In the genomic region with DNA sequence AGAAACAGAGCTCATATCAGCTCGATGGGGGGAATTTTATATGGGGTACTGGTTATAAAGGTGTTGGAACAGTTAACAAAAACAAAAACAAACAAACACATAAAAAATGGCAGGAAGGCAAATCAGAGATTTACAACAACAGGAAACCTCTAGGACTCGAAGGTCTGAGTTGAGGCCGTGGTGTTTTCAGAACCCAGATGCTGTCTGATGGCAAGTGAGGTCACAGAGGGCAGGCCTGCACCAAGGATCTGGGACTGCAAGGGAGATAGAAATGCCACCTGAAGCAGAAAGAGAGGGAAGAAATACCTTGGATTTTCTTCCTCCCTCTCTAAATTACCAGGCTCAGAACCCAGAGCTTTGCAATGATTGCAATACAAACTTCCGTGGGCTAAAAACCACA, we compare ENCODE assay signal across 18 cellular contexts.
DNase-seq lines count a peak whose midpoint lies in the region; ATAC-seq and TF ChIP-seq lines count a peak whose summit lies in the region.
"Had no signal": no experiment of that assay in that cellular context is flagged by ENCODE, and none has a peak within 500 bp of the region (broad histone marks: within the 10 kb centered on the region; RNA-seq: fewer than 3 reads in every experiment).

No MANE protein-coding gene starts in this region.

- no peak overlapping the region for H3K27ac Mint-ChIP-seq in CD8-positive, alpha-beta memory T cell
- H3K27ac Mint-ChIP-seq in mesothelial cell of epicardium = no peak overlapping the region
- H3K27ac Mint-ChIP-seq: type B pancreatic cell had no signal

- H3K4me3 Mint-ChIP-seq in CD8-positive, alpha-beta memory T cell = no peak overlapping the region
- H3K4me3 Mint-ChIP-seq in mesothelial cell of epicardium = no peak overlapping the region
- H3K4me3 Mint-ChIP-seq: type B pancreatic cell had no signal

- DNase-seq in RPMI8226 (peak; percentile 62), C1 segment of cervical spinal cord (lab: John Stamatoyannopoulos, UW) (no peak), HEK293T (ENCODE audit: extremely low spot score) (no peak), mesothelial cell of epicardium (ENCODE audit: low spot score in 2 of 2, unreplicated experiment in 2 of 2) (no peak)
- DNase-seq in CD8-positive, alpha-beta memory T cell = no peak
- DNase-seq: activated CD4-positive, CD25-positive, alpha-beta regulatory T cell; activated naive CD4-positive, alpha-beta T cell; EL; foreskin melanocyte; left lung; MV-4-11; NCI-H748 treated with DMSO at 0.1 percent for 48 hours; small intestine had no signal

- TF ChIP-seq POLR2A in GM18505 (IDR thresholded peaks at IDR 0.05; ENCODE audit: borderline replicate concordance, extremely low read depth, insufficient read depth, insufficient read length) = no peak

- H3K36me3 ChIP-seq in CD8-positive, alpha-beta memory T cell (ENCODE audit: insufficient read depth, low read length) = no peaks in the 10 kb centered on the region
- H3K36me3 ChIP-seq: ascending aorta, left lung had no signal

- H3K4me1 ChIP-seq in CD8-positive, alpha-beta memory T cell (ENCODE audit: insufficient read depth, low read length) = no peaks in the 10 kb centered on the region
- H3K4me1 ChIP-seq: ascending aorta, left lung had no signal

- no peaks in the 10 kb centered on the region for H3K4me1 Mint-ChIP-seq in CD8-positive, alpha-beta memory T cell
- no peaks in the 10 kb centered on the region for H3K4me1 Mint-ChIP-seq in mesothelial cell of epicardium

- POLR2A ChIA-PET in CD8-positive, alpha-beta memory T cell (lab: Charles Lee) = no interaction called here
- POLR2A ChIA-PET in HEK293T (lab: Yijun Ruan, JAX) = no interaction called here

- H3K36me3 Mint-ChIP-seq in CD8-positive, alpha-beta memory T cell = no peaks in the 10 kb centered on the region
- no peaks in the 10 kb centered on the region for H3K36me3 Mint-ChIP-seq in mesothelial cell of epicardium
- H3K36me3 Mint-ChIP-seq: type B pancreatic cell had no signal

- ATAC-seq in GM18505 (IDR thresholded peaks at IDR 0.05; ENCODE audit: unreplicated experiment) (peak; percentile 42), GM21390 (IDR thresholded peaks at IDR 0.05; ENCODE audit: unreplicated experiment) (peak; percentile 47), HG02981 (IDR thresholded peaks at IDR 0.05; ENCODE audit: unreplicated experiment) (peak; percentile 34)
- ATAC-seq: left lung had no signal

- TF ChIP-seq CTCF in mesothelial cell of epicardium (IDR thresholded peaks at IDR 0.05; ENCODE audit: unreplicated experiment) = no peak

- peaks cover 0 to 2% (median 0%) of the 10 kb centered on the region in 5 donors for H3K9me3 Mint-ChIP-seq in CD8-positive, alpha-beta memory T cell
- H3K9me3 Mint-ChIP-seq in mesothelial cell of epicardium = no peaks in the 10 kb centered on the region
- H3K9me3 Mint-ChIP-seq: type B pancreatic cell had no signal

- no peaks in the 10 kb centered on the region for H3K9me3 ChIP-seq in CD8-positive, alpha-beta memory T cell (ENCODE audit: low read length)
- H3K9me3 ChIP-seq: ascending aorta, left lung had no signal

- no peaks in the 10 kb centered on the region for H3K27me3 ChIP-seq in CD8-positive, alpha-beta memory T cell (ENCODE audit: insufficient read depth, low read length, poor library complexity, severe bottlenecking)
- H3K27me3 ChIP-seq: ascending aorta, left lung had no signal

- peaks cover 4% of the 10 kb centered on the region in 2 donors for H3K27me3 Mint-ChIP-seq in CD8-positive, alpha-beta memory T cell
- peaks cover 28% of the 10 kb centered on the region for H3K27me3 Mint-ChIP-seq in mesothelial cell of epicardium (ENCODE audit: low read depth)

- no peak overlapping the region for H3K27ac ChIP-seq in CD8-positive, alpha-beta memory T cell (ENCODE audit: low read depth, low read length)
- H3K27ac ChIP-seq: ascending aorta, left lung had no signal

- no peak overlapping the region for H3K4me3 ChIP-seq in CD8-positive, alpha-beta memory T cell (ENCODE audit: low read length)
- H3K4me3 ChIP-seq: ascending aorta, left lung had no signal

- CTCF ChIA-PET in CD8-positive, alpha-beta memory T cell (lab: Charles Lee) = no interaction called here
- CTCF ChIA-PET in HEK293T (lab: Yijun Ruan, JAX) = interaction anchor here (0.6 kb wide), 1 partner anchor 18 kb away, joined by 3 read pairs; no protein-coding TSS in a partner anchor

TF ChIP-seq in HEK293T, 16 proteins besides CTCF, POLR2A, EP300 and RAD21:
- TF ChIP-seq PKNOX1 (IDR thresholded peaks at IDR 0.05) (no peak), L3MBTL2 (conservative IDR thresholded peaks at IDR 0.05) (no peak), ELF4 (IDR thresholded peaks at IDR 0.05) (no peak), TARDBP (IDR thresholded peaks at IDR 0.05) (no peak), FOXA1 (IDR thresholded peaks at IDR 0.05) (no peak), NFRKB (IDR thresholded peaks at IDR 0.05) (no peak), FOXM1 (IDR thresholded peaks at IDR 0.05; ENCODE audit: borderline replicate concordance) (no peak), SUZ12 (IDR thresholded peaks at IDR 0.05) (no peak), ARNT (IDR thresholded peaks at IDR 0.05) (no peak), BHLHE40 (IDR thresholded peaks at IDR 0.05; ENCODE audit: borderline replicate concordance) (no peak), SP1 (IDR thresholded peaks at IDR 0.05) (no peak), HDGF (IDR thresholded peaks at IDR 0.05; ENCODE audit: borderline replicate concordance) (no peak), LEF1 (IDR thresholded peaks at IDR 0.05; ENCODE audit: borderline replicate concordance) (no peak), CTBP1 (IDR thresholded peaks at IDR 0.05; ENCODE audit: borderline replicate concordance) (no peak), FOXK2 (IDR thresholded peaks at IDR 0.05) (no peak), ZNF384 (IDR thresholded peaks at IDR 0.05) (no peak)
